Comparison of ENCODE assay signal across 28 cellular contexts in the genomic region with DNA sequence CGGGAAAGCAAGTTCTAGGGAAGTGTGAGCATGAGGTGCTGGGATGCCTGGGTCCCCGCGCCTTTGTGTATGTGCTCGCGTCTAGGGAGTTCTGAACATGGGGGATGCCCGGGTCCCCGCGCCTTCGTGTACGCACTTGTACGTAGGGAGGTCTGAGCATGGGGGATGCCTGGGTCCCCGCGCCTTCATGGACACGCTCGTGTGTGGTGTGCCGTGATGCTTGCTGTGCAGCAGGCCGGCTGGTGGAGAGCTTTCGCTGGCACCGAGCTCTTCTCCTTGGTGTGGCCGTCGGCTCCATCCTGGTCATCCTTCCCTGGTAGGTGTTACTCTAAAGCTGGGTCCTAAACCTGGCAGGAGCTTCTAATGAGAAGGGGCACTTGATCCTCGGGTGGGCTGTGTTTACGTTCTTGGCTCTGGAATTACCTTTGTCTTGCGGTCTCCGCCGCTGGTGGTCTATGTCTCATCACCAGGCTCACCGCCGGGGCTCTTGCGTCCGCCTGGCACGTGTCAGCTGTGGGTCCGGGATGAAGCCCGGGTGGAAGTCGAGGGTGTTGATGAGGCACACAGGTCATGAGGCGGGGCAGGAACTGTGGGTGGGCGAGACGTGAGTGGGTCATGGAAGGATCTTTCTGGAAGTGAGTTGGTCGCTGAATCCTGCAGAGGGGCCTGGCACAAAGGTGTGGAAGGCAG.
DNase-seq lines count a peak whose midpoint lies in the region; ATAC-seq and TF ChIP-seq lines count a peak whose summit lies in the region.
"Had no signal": no experiment of that assay in that cellular context is flagged by ENCODE, and none has a peak within 500 bp of the region (broad histone marks: within the 10 kb centered on the region; RNA-seq: fewer than 3 reads in every experiment).

No MANE protein-coding gene starts in this region.

- no peak overlapping the region for H2BK12ac ChIP-seq in mesenchymal stem cell (ENCODE audit: low read length in 2 of 2)

- H3K14ac ChIP-seq in mesenchymal stem cell (ENCODE audit: low read length in 2 of 2): no peak overlapping the region

- H4K8ac ChIP-seq in mesenchymal stem cell (ENCODE audit: low read length): no peak overlapping the region

- H2BK5ac ChIP-seq in mesenchymal stem cell (ENCODE audit: low read depth, low read length, poor library complexity, severe bottlenecking): no peak overlapping the region

- no peak overlapping the region for H3K4me2 ChIP-seq in mesenchymal stem cell (ENCODE audit: low read length, poor library complexity, severe bottlenecking)
- H3K4me2 ChIP-seq: KMS-11 had no signal

- H4K91ac ChIP-seq in mesenchymal stem cell (ENCODE audit: low read length): no peak overlapping the region

- peaks cover 38% of the 10 kb centered on the region for H3K79me1 ChIP-seq in mesenchymal stem cell (replicated peaks; ENCODE audit: low read length, poor library complexity, severe bottlenecking)

- TF ChIP-seq POLR2A in gastrocnemius medialis (IDR thresholded peaks at IDR 0.05): no peak

- no peak overlapping the region for H3K4me3 ChIP-seq in mesenchymal stem cell (ENCODE audit: insufficient read depth in 1 of 2, low read depth in 1 of 2, low read length in 2 of 2)
- H3K4me3 ChIP-seq in gastrocnemius medialis: no peak overlapping the region
- H3K4me3 ChIP-seq: ascending aorta, pancreas, spleen, stomach had no signal

- H3K9me3 Mint-ChIP-seq in activated T-helper 17 cell treated with anti-CD3 and anti-CD28 coated beads, Interleukin-2, amount 50 U/mL, for 72 hours: no peaks in the 10 kb centered on the region
- H3K9me3 Mint-ChIP-seq: CD4-positive, CD25-positive, alpha-beta regulatory T cell; natural killer cell treated with Interleukin-12 subunit alpha and Interleukin-12 subunit beta and Interleukin-15 and Interleukin-18, amount 100 ng/mL, for 72 hours had no signal

- H3K18ac ChIP-seq in mesenchymal stem cell (ENCODE audit: low read depth in 1 of 2, low read length in 2 of 2): no peak overlapping the region

- peaks cover 51% of the 10 kb centered on the region for H3K4me1 ChIP-seq in mesenchymal stem cell (ENCODE audit: control insufficient read depth, insufficient read depth, low read depth, low read length)
- peaks cover 39 to 64% of the 10 kb centered on the region in 2 donors for H3K4me1 ChIP-seq in gastrocnemius medialis
- H3K4me1 ChIP-seq: pancreas had no signal

- peak; percentile 52 for DNase-seq in activated effector memory CD4-positive, alpha-beta T cell treated with anti-CD3 and anti-CD28 coated beads, Interleukin-2, amount 50 U/mL, for 16 hours
- no peak for DNase-seq in activated effector memory CD4-positive, alpha-beta T cell treated with Interleukin-2 at 50 U/mL for 16 hours
- no peak for DNase-seq in mesenchymal stem cell
- no peak for DNase-seq in gastrocnemius medialis
- DNase-seq in glomerular visceral epithelial cell (ENCODE audit: extremely low spot score): no peak
- DNase-seq: activated CD4-positive, alpha-beta T cell treated with anti-CD3 and anti-CD28 coated beads for 4 hours; activated CD8-positive, alpha-beta T cell treated with anti-CD3 and anti-CD28 coated beads, Interleukin-2, amount 10 ng/mL, durations not matched to agents 7 days and 5 days; activated gamma-delta T cell; Calu3; CD4-positive, CD25-positive, alpha-beta regulatory T cell; DMS79; effector CD4-positive, alpha-beta T cell; NCI-H1417 treated with DMSO at 0.1 percent for 48 hours; NCI-H2081; NCI-H2227 treated with DMSO at 0.1 percent for 48 hours; NCI-H526 treated with DMSO at 0.1 percent for 48 hours; pancreas; SHP77; spleen; stimulated activated CD4-positive, alpha-beta T cell treated with anti-CD3 and anti-CD28 coated beads, Interleukin-2, amount 100 ng/mL, for 24 hours; stomach had no signal

- in situ Hi-C loops in gastrocnemius medialis (cut with MboI; ENCODE audit: low sequenced_read_pairs in 4 of 4): loop anchor here in 1 of 4 donors (25.0 kb wide), 1 partner anchor 138 kb away; no protein-coding TSS in a partner anchor

- peak overlapping the region; percentile 49 for H3K27ac Mint-ChIP-seq in activated T-helper 17 cell treated with anti-CD3 and anti-CD28 coated beads, Interleukin-2, amount 50 U/mL, for 72 hours
- H3K27ac Mint-ChIP-seq: activated CD8-positive, alpha-beta T cell treated with anti-CD3 and anti-CD28 coated beads, Interleukin-2, amount 10 ng/mL, durations not matched to agents 7 days and 5 days had no signal

- TF ChIP-seq CTCF in gastrocnemius medialis (IDR thresholded peaks at IDR 0.05 in 4 of 5, conservative IDR thresholded peaks at IDR 0.05 in 1 of 5): no peak

- 93% methylated on average over 38 of the region's 38 CpGs for WGBS in mesenchymal stem cell

- no peak overlapping the region for H3K4ac ChIP-seq in mesenchymal stem cell (ENCODE audit: low read depth in 1 of 2, low read length in 2 of 2)

- H3K9me3 ChIP-seq in mesenchymal stem cell (ENCODE audit: control insufficient read depth, low read length) (no peaks in the 10 kb centered on the region), gastrocnemius medialis (no peaks in the 10 kb centered on the region)
- H3K9me3 ChIP-seq: ascending aorta, pancreas, spleen, stomach had no signal

- H2BK120ac ChIP-seq in mesenchymal stem cell (ENCODE audit: low read depth, low read length): no peak overlapping the region

- H3K4me3 Mint-ChIP-seq in activated T-helper 17 cell treated with anti-CD3 and anti-CD28 coated beads, Interleukin-2, amount 50 U/mL, for 72 hours: no peak overlapping the region
- H3K4me3 Mint-ChIP-seq: activated CD8-positive, alpha-beta T cell treated with anti-CD3 and anti-CD28 coated beads, Interleukin-2, amount 10 ng/mL, durations not matched to agents 7 days and 5 days; natural killer cell treated with Interleukin-12 subunit alpha and Interleukin-12 subunit beta and Interleukin-15 and Interleukin-18, amount 100 ng/mL, for 72 hours had no signal

- H3K23ac ChIP-seq in mesenchymal stem cell (ENCODE audit: low read length in 2 of 2): no peak overlapping the region

- intact Hi-C loops in gastrocnemius medialis (cut with DNase I; ENCODE audit: low total_unique reads): loop anchor here (10.0 kb wide), 2 partner anchors 126 to 266 kb away; a partner anchor contains a TSS

- peaks cover 31 to 55% of the 10 kb centered on the region in 2 experiments for H3K36me3 ChIP-seq in mesenchymal stem cell (ENCODE audit: control insufficient read depth in 1 of 2, insufficient read depth in 2 of 2, low read depth in 1 of 2, low read length in 2 of 2)
- H3K36me3 ChIP-seq in gastrocnemius medialis: peaks cover 0 to 7% of the 10 kb centered on the region in 2 donors

- H2AFZ ChIP-seq in mesenchymal stem cell (ENCODE audit: low read depth, low read length): no peak overlapping the region

- peaks cover 21% of the 10 kb centered on the region for H3K4me1 Mint-ChIP-seq in activated T-helper 17 cell treated with anti-CD3 and anti-CD28 coated beads, Interleukin-2, amount 50 U/mL, for 72 hours

- H3K27me3 ChIP-seq in mesenchymal stem cell (ENCODE audit: control insufficient read depth in 1 of 2, insufficient read depth in 1 of 2, low read length in 2 of 2) (no peaks in the 10 kb centered on the region), gastrocnemius medialis (no peaks in the 10 kb centered on the region)
- H3K27me3 ChIP-seq: ascending aorta, pancreas, spleen, stomach had no signal

- H3K27me3 Mint-ChIP-seq in activated T-helper 17 cell treated with anti-CD3 and anti-CD28 coated beads, Interleukin-2, amount 50 U/mL, for 72 hours: no peaks in the 10 kb centered on the region
- H3K27me3 Mint-ChIP-seq: CD4-positive, CD25-positive, alpha-beta regulatory T cell; natural killer cell treated with Interleukin-12 subunit alpha and Interleukin-12 subunit beta and Interleukin-15 and Interleukin-18, amount 100 ng/mL, for 72 hours had no signal

- H3K27ac ChIP-seq in mesenchymal stem cell (ENCODE audit: low read length, poor library complexity, severe bottlenecking) (no peak overlapping the region), gastrocnemius medialis (peak overlapping the region; percentile 80 to 94 (median 88))
- H3K27ac ChIP-seq: epithelial cell of prostate, KMS-11, pancreas had no signal

- no peak for ATAC-seq in activated T-helper 17 cell treated with anti-CD3 and anti-CD28 coated beads, Interleukin-2, amount 50 U/mL, for 72 hours (replicated peaks)
- no peak for ATAC-seq in gastrocnemius medialis
- no peak for ATAC-seq in GM21723 (IDR thresholded peaks at IDR 0.05; ENCODE audit: unreplicated experiment)
- ATAC-seq in HG03378 (IDR thresholded peaks at IDR 0.05; ENCODE audit: unreplicated experiment): no peak
- ATAC-seq: activated CD8-positive, alpha-beta T cell treated with anti-CD3 and anti-CD28 coated beads, Interleukin-2, amount 10 ng/mL, durations not matched to agents 7 days and 5 days; natural killer cell treated with Interleukin-12 subunit alpha and Interleukin-12 subunit beta and Interleukin-15 and Interleukin-18, amount 100 ng/mL, for 72 hours; pancreas had no signal

- H2BK15ac ChIP-seq in mesenchymal stem cell (ENCODE audit: low read depth, poor library complexity, severe bottlenecking): no peak overlapping the region

- peaks cover 80% of the 10 kb centered on the region for H3K36me3 Mint-ChIP-seq in activated T-helper 17 cell treated with anti-CD3 and anti-CD28 coated beads, Interleukin-2, amount 50 U/mL, for 72 hours (ENCODE audit: low read depth)
- H3K36me3 Mint-ChIP-seq: natural killer cell treated with Interleukin-12 subunit alpha and Interleukin-12 subunit beta and Interleukin-15 and Interleukin-18, amount 100 ng/mL, for 72 hours had no signal

- H3K9ac ChIP-seq in mesenchymal stem cell (ENCODE audit: low read length): no peak overlapping the region
- H3K9ac ChIP-seq: KMS-11 had no signal

- peak overlapping the region; percentile 18 for H2AK5ac ChIP-seq in mesenchymal stem cell (ENCODE audit: low read length, severe bottlenecking)
